ENCODE assay signal across 13 cellular contexts in the genomic region with DNA sequence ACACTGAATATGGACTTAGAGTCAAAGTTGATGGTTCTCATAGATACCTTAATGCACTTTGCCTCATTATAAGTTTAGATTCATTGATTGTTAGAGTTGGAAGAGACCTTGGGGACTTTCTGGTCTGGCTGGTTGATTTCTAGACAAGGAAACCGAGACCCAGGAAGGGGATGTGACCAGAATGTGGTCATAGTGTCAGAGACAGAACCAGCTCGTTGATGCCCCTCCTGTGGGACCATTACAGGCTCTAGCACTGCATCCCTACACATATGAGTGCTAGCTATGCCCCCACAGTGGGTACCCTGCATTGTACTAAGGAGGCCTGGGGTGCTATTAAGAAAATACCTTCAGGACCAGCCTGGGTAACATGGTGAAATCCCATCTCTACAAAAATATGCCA.
"Had no signal": no experiment of that assay in that cellular context is flagged by ENCODE, and none has a peak within 500 bp of the region (broad histone marks: within the 10 kb centered on the region; RNA-seq: fewer than 3 reads in every experiment).

No MANE protein-coding gene starts in this region.

- H3K4me3 Mint-ChIP-seq: endodermal cell had no signal

- H3K4me1 Mint-ChIP-seq: endodermal cell had no signal

- ATAC-seq: gastrocnemius medialis had no signal

- H3K27ac Mint-ChIP-seq: endodermal cell had no signal

- H3K27me3 Mint-ChIP-seq: naive thymus-derived CD8-positive, alpha-beta T cell had no signal

- DNase-seq: activated CD4-positive, alpha-beta T cell treated with anti-CD3 and anti-CD28 coated beads, Interleukin-2, amount 50 U/mL, for 4 hours; activated CD8-positive, alpha-beta memory T cell treated with anti-CD3 and anti-CD28 coated beads, Interleukin-2, amount 50 U/mL, for 4 hours; activated naive CD4-positive, alpha-beta T cell; aorta; endodermal cell; gastrocnemius medialis; heart right ventricle; stimulated activated CD4-positive, alpha-beta T cell treated with anti-CD3 and anti-CD28 coated beads, Interleukin-12 subunit alpha, Interleukin-12 subunit beta, amount 100 ng/mL, for 4 hours; stimulated activated CD4-positive, alpha-beta T cell treated with anti-CD3 and anti-CD28 coated beads, Interleukin-2, amount 100 ng/mL, for 24 hours; substantia nigra; uterus had no signal

- H3K9me3 ChIP-seq: breast epithelium, gastrocnemius medialis had no signal
